8 cellular contexts compared by ENCODE assay signal in genomic region chr16:31869511-31870201, GRCh38. TPM values are rescaled to one million over a fixed set of nuclear protein-coding genes. Genes with fewer than 3 reads are reported as not detected.
DNase-seq lines count a peak whose midpoint lies in the region; ATAC-seq lines count a peak whose summit lies in the region.

No MANE protein-coding gene starts in this region.

- DNase-seq in GF-D8 (lab: John Stamatoyannopoulos, UW): peak; percentile 94
- DNase-seq in RKO (ENCODE audit: low spot score): peak; percentile 99
- peak; percentile 58 for DNase-seq in activated effector memory CD4-positive, alpha-beta T cell treated with Interleukin-2 at 50 U/mL for 16 hours
- peak; percentile 82 for DNase-seq in cardiac septum (ENCODE audit: low spot score)
- DNase-seq in stimulated activated CD4-positive, alpha-beta T cell treated with anti-CD3 and anti-CD28 coated beads, Interleukin-12 subunit alpha, Interleukin-12 subunit beta, amount 100 ng/mL, for 48 hours (ENCODE audit: low read depth in 2 of 3, low spot score in 1 of 3): peak; percentile 52 to 68 (median 62)

- intact Hi-C loops in cardiac septum (cut with DNase I): loop anchor here (5.0 to 10.0 kb wide), 4 partner anchors 157 to 915 kb away; partner anchors contain the start of genes ARMC5, HSD3B7 and SETD1A

- ATAC-seq in HG02870 (IDR thresholded peaks at IDR 0.05; ENCODE audit: unreplicated experiment) (peak; percentile 38), HG02588 (IDR thresholded peaks at IDR 0.05; ENCODE audit: unreplicated experiment) (no peak), HG03460 (IDR thresholded peaks at IDR 0.05; ENCODE audit: unreplicated experiment) (no peak)

RNA-seq across cellular contexts. Expression of gene ZNF267, which starts 4.0 kb away (rescaled TPM):
- 4.2 TPM for total RNA-seq in cardiac septum
